In the genomic region with DNA sequence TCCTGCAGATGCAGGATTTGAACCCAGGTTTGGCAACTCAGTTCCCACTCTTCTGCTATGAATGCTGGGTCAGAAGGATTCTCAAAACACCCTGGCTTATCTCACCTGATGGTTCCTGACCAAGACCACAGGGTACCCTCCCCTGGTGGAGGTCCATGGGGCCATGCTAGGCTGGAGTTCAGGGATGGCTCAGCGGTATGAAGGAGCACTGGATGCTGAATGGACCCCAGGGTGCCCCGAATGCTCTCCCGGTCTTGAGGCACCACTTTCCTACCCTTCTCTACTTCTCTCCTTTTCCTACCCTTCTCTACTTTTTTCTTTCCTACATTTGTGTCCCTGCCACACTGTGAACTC, we compare ENCODE assay signal across 12 cellular contexts. TPM values are rescaled to one million over a fixed set of nuclear protein-coding genes. Genes with fewer than 3 reads are reported as not detected.
DNase-seq lines count a peak whose midpoint lies in the region; ATAC-seq, FAIRE-seq and TF ChIP-seq lines count a peak whose summit lies in the region.
"Had no signal": no experiment of that assay in that cellular context is flagged by ENCODE, and none has a peak within 500 bp of the region (broad histone marks: within the 10 kb centered on the region; RNA-seq: fewer than 3 reads in every experiment).

No MANE protein-coding gene starts in this region.

- DNase-seq in CD8-positive, alpha-beta T cell: no peak
- no peak for DNase-seq in H9
- no peak for DNase-seq in bronchial epithelial cell (ENCODE audit: low read depth)
- no peak for DNase-seq in natural killer cell treated with Interleukin-12 subunit alpha and Interleukin-12 subunit beta and Interleukin-15 and Interleukin-18, amount 100 ng/mL, for 72 hours (ENCODE audit: low spot score)
- DNase-seq in cerebellar nuclear complex (lab: John Stamatoyannopoulos, UW): no peak
- no peak for DNase-seq in Kasumi-1 (lab: John Stamatoyannopoulos, UW)
- DNase-seq in superior temporal gyrus (ENCODE audit: extremely low spot score): no peak
- DNase-seq: activated CD4-positive, alpha-beta T cell treated with anti-CD3 and anti-CD28 coated beads for 48 hours; NCI-H1048; NCI-H510A; SIG-M5 had no signal

- ATAC-seq in CD8-positive, alpha-beta T cell: no peak
- ATAC-seq in natural killer cell treated with Interleukin-12 subunit alpha and Interleukin-12 subunit beta and Interleukin-15 and Interleukin-18, amount 100 ng/mL, for 72 hours: no peak

- no peaks in the 10 kb centered on the region for H3K4me1 ChIP-seq in CD8-positive, alpha-beta T cell (ENCODE audit: insufficient read depth, low read length)
- no peaks in the 10 kb centered on the region for H3K4me1 ChIP-seq in H9 (ENCODE audit: insufficient read depth, low read length)

- no peak overlapping the region for H3K4me3 ChIP-seq in CD8-positive, alpha-beta T cell (ENCODE audit: low read depth, low read length)
- H3K4me3 ChIP-seq in bronchial epithelial cell (ENCODE audit: low read depth, low read length): no peak overlapping the region

- H4K8ac ChIP-seq in H9 (replicated peaks; ENCODE audit: insufficient read length, low read depth, low read length): no peak overlapping the region

- no peak overlapping the region for H3K14ac ChIP-seq in H9 (ENCODE audit: insufficient read depth, low read length)

- H3K4ac ChIP-seq in H9 (ENCODE audit: low read depth, low read length): no peak overlapping the region

- no peaks in the 10 kb centered on the region for H3K36me3 Mint-ChIP-seq in CD8-positive, alpha-beta T cell
- H3K36me3 Mint-ChIP-seq in H9 (ENCODE audit: insufficient read depth in 1 of 3, low read depth in 3 of 3): no peaks in the 10 kb centered on the region
- no peaks in the 10 kb centered on the region for H3K36me3 Mint-ChIP-seq in natural killer cell treated with Interleukin-12 subunit alpha and Interleukin-12 subunit beta and Interleukin-15 and Interleukin-18, amount 100 ng/mL, for 72 hours

- H3K27ac Mint-ChIP-seq in CD8-positive, alpha-beta T cell: no peak overlapping the region
- H3K27ac Mint-ChIP-seq in H9: no peak overlapping the region
- H3K27ac Mint-ChIP-seq in natural killer cell treated with Interleukin-12 subunit alpha and Interleukin-12 subunit beta and Interleukin-15 and Interleukin-18, amount 100 ng/mL, for 72 hours: no peak overlapping the region

- no peaks in the 10 kb centered on the region for H3K27me3 ChIP-seq in CD8-positive, alpha-beta T cell (ENCODE audit: insufficient read depth, low read length)
- H3K27me3 ChIP-seq in H9 (ENCODE audit: insufficient read depth, low read length): peaks cover 30% of the 10 kb centered on the region; the same call in 1 of the 2 replicates
- peaks cover 6% of the 10 kb centered on the region for H3K27me3 ChIP-seq in bronchial epithelial cell (ENCODE audit: control insufficient read depth, insufficient read depth, low read length)

- no peak overlapping the region for H2BK15ac ChIP-seq in H9 (ENCODE audit: low read depth, low read length)

- no peak overlapping the region for H2BK120ac ChIP-seq in H9 (ENCODE audit: low read depth, low read length, poor library complexity, severe bottlenecking)

- H3K27me3 Mint-ChIP-seq in CD8-positive, alpha-beta T cell (ENCODE audit: low read depth): peaks cover 11% of the 10 kb centered on the region
- peaks cover 94% of the 10 kb centered on the region for H3K27me3 Mint-ChIP-seq in H9 (ENCODE audit: low read depth)
- peaks cover 8 to 13% of the 10 kb centered on the region in 2 donors for H3K27me3 Mint-ChIP-seq in natural killer cell treated with Interleukin-12 subunit alpha and Interleukin-12 subunit beta and Interleukin-15 and Interleukin-18, amount 100 ng/mL, for 72 hours

- no peak overlapping the region for H3K9ac ChIP-seq in H9 (ENCODE audit: extremely low read depth, insufficient read length, low read length)

- no peak overlapping the region for H2BK5ac ChIP-seq in H9 (ENCODE audit: insufficient read length, low read length)

- no peaks in the 10 kb centered on the region for H4K20me1 ChIP-seq in H9 (ENCODE audit: control insufficient read depth, insufficient read depth, insufficient read length)

- H3K18ac ChIP-seq in H9 (ENCODE audit: insufficient read length, low read depth, low read length): no peak overlapping the region

- no peaks in the 10 kb centered on the region for H3K9me3 ChIP-seq in CD8-positive, alpha-beta T cell (ENCODE audit: low read length)
- H3K9me3 ChIP-seq in H9 (ENCODE audit: control insufficient read depth, low read depth, low read length): no peaks in the 10 kb centered on the region

- H3K36me3 ChIP-seq in CD8-positive, alpha-beta T cell (ENCODE audit: insufficient read depth, low read length): no peaks in the 10 kb centered on the region
- H3K36me3 ChIP-seq in bronchial epithelial cell (ENCODE audit: control insufficient read depth, insufficient read depth, low read length): peaks cover 3% of the 10 kb centered on the region

- no peaks in the 10 kb centered on the region for H3K79me2 ChIP-seq in H9 (ENCODE audit: insufficient read depth, low read length)

- H3K27ac ChIP-seq in CD8-positive, alpha-beta T cell (ENCODE audit: low read depth, low read length): no peak overlapping the region
- H3K27ac ChIP-seq in H9 (ENCODE audit: insufficient read length, low read depth, low read length): no peak overlapping the region

- H3K9me3 Mint-ChIP-seq in CD8-positive, alpha-beta T cell: no peaks in the 10 kb centered on the region
- H3K9me3 Mint-ChIP-seq in H9: peaks cover 0 to 4% of the 10 kb centered on the region in 2 experiments; a peak in 2 of 5 replicates
- no peaks in the 10 kb centered on the region for H3K9me3 Mint-ChIP-seq in natural killer cell treated with Interleukin-12 subunit alpha and Interleukin-12 subunit beta and Interleukin-15 and Interleukin-18, amount 100 ng/mL, for 72 hours

- no peak overlapping the region for H4K91ac ChIP-seq in H9 (ENCODE audit: insufficient read length, low read depth, low read length)

- POLR2A ChIA-PET in CD8-positive, alpha-beta T cell (lab: Charles Lee): no interaction called here

- no peak overlapping the region for H2AFZ ChIP-seq in H9 (ENCODE audit: low read length)

- H3K4me3 Mint-ChIP-seq in CD8-positive, alpha-beta T cell: peak overlapping the region; percentile 46
- H3K4me3 Mint-ChIP-seq in H9: peak overlapping the region; percentile 54 to 81
- H3K4me3 Mint-ChIP-seq in natural killer cell treated with Interleukin-12 subunit alpha and Interleukin-12 subunit beta and Interleukin-15 and Interleukin-18, amount 100 ng/mL, for 72 hours: peak overlapping the region; percentile 85

- H4K5ac ChIP-seq in H9 (ENCODE audit: insufficient read length, low read depth, low read length): no peak overlapping the region

- no peak overlapping the region for H3K23ac ChIP-seq in H9 (ENCODE audit: insufficient read length, low read depth, low read length)

- peaks cover 6% of the 10 kb centered on the region for H3K4me1 Mint-ChIP-seq in CD8-positive, alpha-beta T cell (ENCODE audit: low read depth)
- peaks cover 2 to 12% of the 10 kb centered on the region in 2 experiments; a peak in 3 of 4 replicates for H3K4me1 Mint-ChIP-seq in H9
- peaks cover 0 to 6% of the 10 kb centered on the region in 2 donors for H3K4me1 Mint-ChIP-seq in natural killer cell treated with Interleukin-12 subunit alpha and Interleukin-12 subunit beta and Interleukin-15 and Interleukin-18, amount 100 ng/mL, for 72 hours (ENCODE audit: low read depth in 2 of 2)

- no peak overlapping the region for H3T11ph ChIP-seq in H9 (ENCODE audit: low read length)

- no peaks in the 10 kb centered on the region for H3K23me2 ChIP-seq in H9 (ENCODE audit: insufficient read length, low read depth, low read length, poor library complexity, severe bottlenecking)

- FAIRE-seq in bronchial epithelial cell (lab: Jason Lieb, UNC): peak; percentile 72

- no peaks in the 10 kb centered on the region for H3K79me1 ChIP-seq in H9 (ENCODE audit: insufficient read depth, low read depth, low read length, poor library complexity, severe bottlenecking)

- CTCF ChIA-PET in CD8-positive, alpha-beta T cell (lab: Charles Lee): interaction anchor here (0.6 to 1.7 kb wide), 5 partner anchors 13 to 347 kb away, joined by 3 to 5 read pairs (median 3); no protein-coding TSS in a partner anchor

- H3K56ac ChIP-seq in H9 (ENCODE audit: insufficient read length, low read depth, low read length): no peak overlapping the region

- intact Hi-C loops in CD8-positive, alpha-beta T cell (cut with DNase I, micrococcal nuclease): no loop called here

- no peak overlapping the region for H2AK5ac ChIP-seq in H9 (ENCODE audit: insufficient read length, low read length)

- H3K4me2 ChIP-seq in H9 (ENCODE audit: insufficient read depth, insufficient read length, low read length): peak overlapping the region; percentile 36

- no CpG with 5 or more reads among the region's 3 CpGs for WGBS in H9 (ENCODE audit: extremely low coverage, insufficient read length, low lambda C conversion rate)

- no peak for TF ChIP-seq CTCF in CD8-positive, alpha-beta T cell (IDR thresholded peaks at IDR 0.05)
- TF ChIP-seq CTCF in H9 (conservative IDR thresholded peaks at IDR 0.05) (no peak), bronchial epithelial cell (IDR thresholded peaks at IDR 0.05; ENCODE audit: insufficient read depth, low read length, severe bottlenecking) (no peak)

- no peak overlapping the region for H2BK12ac ChIP-seq in H9 (ENCODE audit: insufficient read length, low read depth, low read length)

- no peak overlapping the region for H2BK20ac ChIP-seq in H9 (ENCODE audit: low read depth, low read length, poor library complexity, severe bottlenecking)

RNA-seq across cellular contexts. Expression of gene PLD4, which starts 9.7 kb away (rescaled TPM):
- total RNA-seq in CD8-positive, alpha-beta T cell: under 1 TPM; 0.31 to 0.43 TPM
- total RNA-seq in H9 (2021) (not detected in 2 replicates), bronchial epithelial cell (not detected in 2 replicates)
- total RNA-seq in natural killer cell treated with Interleukin-12 subunit alpha and Interleukin-12 subunit beta and Interleukin-15 and Interleukin-18, amount 100 ng/mL, for 72 hours: not detected
- total RNA-seq: epithelial cell of proximal tubule had no signal

RNA-seq across cellular contexts. Expression of gene AHNAK2, which starts 43.8 kb away (rescaled TPM):
- under 1 TPM; 0.06 to 0.14 TPM for total RNA-seq in CD8-positive, alpha-beta T cell
- total RNA-seq in H9 (2021) (2.3 and 2.8 TPM in 2 replicates), bronchial epithelial cell (367 and 620 TPM in 2 replicates)
- not detected for total RNA-seq in natural killer cell treated with Interleukin-12 subunit alpha and Interleukin-12 subunit beta and Interleukin-15 and Interleukin-18, amount 100 ng/mL, for 72 hours

RNA-seq across cellular contexts. Expression of gene CLBA1, which starts 51.2 kb away (rescaled TPM):
- 1 to 10 TPM in 1 of 2 experiments, under 1 TPM in 1; 0.84 to 1.0 TPM for total RNA-seq in CD8-positive, alpha-beta T cell
- total RNA-seq in H9 (2021) (2.4 and 3.0 TPM in 2 replicates), bronchial epithelial cell (8.4 and 14.1 TPM in 2 replicates)
- 1 to 10 TPM; 1.2 to 1.5 TPM for total RNA-seq in natural killer cell treated with Interleukin-12 subunit alpha and Interleukin-12 subunit beta and Interleukin-15 and Interleukin-18, amount 100 ng/mL, for 72 hours

Comparison
In these comparisons a context has a peak if more than half of its experiments do, and no peak if none do; other contexts are left out.
1. RNA of gene AHNAK2, which starts 43.8 kb away (total RNA-seq): 367 to 620 TPM in bronchial epithelial cell; 2.3 to 2.8 TPM in H9, 0.06 to 0.14 TPM in CD8-positive, alpha-beta T cell and not detected in natural killer cell treated with Interleukin-12 subunit alpha and Interleukin-12 subunit beta and Interleukin-15 and Interleukin-18, amount 100 ng/mL, for 72 hours; every median in the first group is over 10 times any median in the second.
2. Peak in every context shown above with its lines, with median percentiles within 50 percentile points of each other: H3K4me3 Mint-ChIP-seq.